2 cellular contexts compared by ENCODE assay signal in genomic region chr2:10923007-10923372, GRCh38.
TF ChIP-seq lines count a peak whose summit lies in the region.

No MANE protein-coding gene starts in this region.

TF ChIP-seq in HepG2, 621 proteins besides CTCF, POLR2A, EP300 and RAD21:
- TF ChIP-seq ARNT (IDR thresholded peaks at IDR 0.05) (no peak), MNT (IDR thresholded peaks at IDR 0.05) (0 out of 2 replicates have a peak, but pooled peaks have one; percentile 21), ZNF329 (CRISPR knock-in tag; IDR thresholded peaks at IDR 0.05; ENCODE audit: low read depth) (peak; percentile 95)

TF ChIP-seq in H1, 55 proteins besides CTCF, POLR2A, EP300 and RAD21:
- TF ChIP-seq CBX8 (IDR thresholded peaks at IDR 0.05; ENCODE audit: borderline replicate concordance, low read depth, low read length) (no peak), HDAC2 (IDR thresholded peaks at IDR 0.05; ENCODE audit: borderline replicate concordance in 1 of 2, low read depth in 2 of 2, low read length in 2 of 2) (0 out of 4 replicates have a peak, but pooled peaks of 1 of the 2 experiments have one; percentile 31), KDM1A (IDR thresholded peaks at IDR 0.05; ENCODE audit: borderline replicate concordance, low read length) (0 out of 2 replicates have a peak, but pooled peaks have one; percentile 28), MAFK (IDR thresholded peaks at IDR 0.05; ENCODE audit: low read depth, low read length) (no peak)
